1 cellular context compared by ENCODE assay signal in the genomic region with DNA sequence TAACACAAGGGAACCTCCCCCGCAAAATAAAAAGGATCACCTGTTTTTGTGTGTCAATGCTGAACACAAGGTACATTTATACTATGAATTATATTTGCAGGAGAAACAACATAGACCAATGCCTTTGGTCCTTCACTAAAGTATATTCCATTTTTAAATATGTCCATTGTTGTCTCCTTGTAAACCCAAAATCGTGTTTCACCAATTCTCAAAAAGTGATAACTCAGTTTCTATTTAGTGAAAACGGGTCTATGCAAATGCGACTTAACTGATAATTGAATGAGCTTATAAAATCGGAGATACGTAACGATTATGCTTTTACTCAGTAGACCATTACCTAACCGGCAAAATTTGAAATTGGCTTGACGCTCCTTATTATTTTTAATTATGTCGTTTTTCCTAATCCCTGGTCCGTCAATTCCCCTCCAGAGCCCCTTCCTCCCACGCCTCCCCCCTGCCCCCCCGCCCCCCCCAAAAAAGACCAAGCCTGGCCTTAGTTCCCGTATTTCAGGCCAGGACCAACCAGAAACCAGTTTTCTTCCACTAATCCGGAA.
TF ChIP-seq lines count a peak whose summit lies in the region.

No MANE protein-coding gene starts in this region.

TF ChIP-seq in A549, 52 proteins besides CTCF, POLR2A, EP300 and RAD21 (continued from another document):
- TF ChIP-seq HEYL (CRISPR knock-in tag; IDR thresholded peaks at IDR 0.05) (no peak), EHF (CRISPR knock-in tag; IDR thresholded peaks at IDR 0.05) (no peak), HMGXB4 (CRISPR knock-in tag; IDR thresholded peaks at IDR 0.05; ENCODE audit: borderline replicate concordance) (no peak), PHF8 (IDR thresholded peaks at IDR 0.05; ENCODE audit: borderline replicate concordance, low read depth) (no peak)
- TF ChIP-seq, protein P1, sequence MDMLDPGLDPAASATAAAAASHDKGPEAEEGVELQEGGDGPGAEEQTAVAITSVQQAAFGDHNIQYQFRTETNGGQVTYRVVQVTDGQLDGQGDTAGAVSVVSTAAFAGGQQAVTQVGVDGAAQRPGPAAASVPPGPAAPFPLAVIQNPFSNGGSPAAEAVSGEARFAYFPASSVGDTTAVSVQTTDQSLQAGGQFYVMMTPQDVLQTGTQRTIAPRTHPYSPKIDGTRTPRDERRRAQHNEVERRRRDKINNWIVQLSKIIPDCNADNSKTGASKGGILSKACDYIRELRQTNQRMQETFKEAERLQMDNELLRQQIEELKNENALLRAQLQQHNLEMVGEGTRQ (IDR thresholded peaks at IDR 0.05) = no peak
